In the genomic region with DNA sequence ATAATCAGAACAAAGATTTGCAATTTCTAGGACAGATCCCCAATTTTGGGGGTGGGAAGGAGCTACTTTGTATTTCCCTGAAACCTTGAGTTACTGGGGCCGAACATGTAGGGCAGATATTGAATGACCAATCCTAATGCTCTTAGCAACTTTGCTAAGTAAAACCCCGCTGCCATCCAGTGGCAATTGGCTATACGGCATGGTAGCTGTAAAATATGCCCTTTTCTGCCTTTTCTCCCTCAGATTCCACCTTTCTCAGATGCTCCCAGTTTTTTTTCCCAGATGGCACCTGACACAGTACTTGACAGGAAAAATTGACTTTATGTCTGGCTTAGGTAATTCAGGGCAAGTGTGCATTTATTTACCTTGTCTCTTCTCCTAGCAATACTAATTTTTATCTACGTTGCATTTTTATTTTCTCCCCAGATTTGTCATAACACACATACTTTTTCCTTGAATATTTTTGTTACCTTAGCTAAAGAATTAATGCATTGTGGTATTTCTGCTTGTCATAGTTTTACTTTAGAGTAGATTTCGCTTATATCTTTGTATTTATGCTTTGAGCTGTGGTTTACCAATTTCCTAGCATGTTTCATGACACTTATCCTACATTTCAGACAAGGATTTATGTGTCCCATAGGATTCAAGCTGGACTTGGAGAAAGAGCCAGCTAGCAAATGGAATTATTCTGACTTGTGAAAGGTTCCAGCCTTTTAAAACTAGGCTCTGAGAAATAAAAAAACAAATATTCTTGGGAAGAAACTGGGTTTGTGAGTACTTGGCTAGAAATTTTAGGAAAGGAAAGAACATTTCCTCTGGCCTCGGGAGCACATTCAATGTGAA, we compare ENCODE assay signal across 9 cellular contexts. TPM values are rescaled to one million over a fixed set of nuclear protein-coding genes. Genes with fewer than 3 reads are reported as not detected.
DNase-seq lines count a peak whose midpoint lies in the region; ATAC-seq and TF ChIP-seq lines count a peak whose summit lies in the region.
"Had no signal": no experiment of that assay in that cellular context is flagged by ENCODE, and none has a peak within 500 bp of the region (broad histone marks: within the 10 kb centered on the region; RNA-seq: fewer than 3 reads in every experiment).

No MANE protein-coding gene starts in this region.

- no peaks in the 10 kb centered on the region for H3K36me3 Mint-ChIP-seq in stimulated activated memory B cell treated with anti-CD40 and anti-IgM and Interleukin-4, amounts not matched to agents 10 μg/mL and 1 μg/mL and 100 μg/mL, for 72 hours

- H2AFZ ChIP-seq in DND-41 (ENCODE audit: low read depth, low read length), result no peak overlapping the region

- H3K4me1 ChIP-seq in DND-41 (ENCODE audit: insufficient read depth, low read length) (peaks cover 100% of the 10 kb centered on the region), lung (ENCODE audit: control insufficient read depth in 2 of 2, insufficient read depth in 2 of 2, low read length in 2 of 2) (peaks cover 16 to 57% of the 10 kb centered on the region in 2 donors)

- no peak overlapping the region for H3K9ac ChIP-seq in DND-41 (ENCODE audit: low read depth, low read length)

- H3K79me2 ChIP-seq in DND-41 (ENCODE audit: insufficient read depth, low read length), result peaks cover 90% of the 10 kb centered on the region

- TF ChIP-seq CTCF in DND-41 (IDR thresholded peaks at IDR 0.05; ENCODE audit: borderline replicate concordance, extremely low read depth, low read length, poor library complexity, severe bottlenecking), result peak; percentile 90
- peak; percentile 97 for TF ChIP-seq CTCF in VCaP (conservative IDR thresholded peaks at IDR 0.05)
- peak; percentile 71 for TF ChIP-seq CTCF in lung (IDR thresholded peaks at IDR 0.05; ENCODE audit: control extremely low read depth, extremely low read depth)

- H3K9me3 ChIP-seq in DND-41 (ENCODE audit: insufficient read depth, low read length, severe bottlenecking), result no peaks in the 10 kb centered on the region
- H3K9me3 ChIP-seq in lung (ENCODE audit: control insufficient read depth in 2 of 2, insufficient read depth in 1 of 2, low read length in 1 of 2), result no peaks in the 10 kb centered on the region

- ATAC-seq in DND-41 (ENCODE audit: insufficient read depth, low read depth), result no peak
- ATAC-seq in GM21619 (IDR thresholded peaks at IDR 0.05; ENCODE audit: unreplicated experiment), result peak; percentile 74
- ATAC-seq in lung (ENCODE audit: insufficient read depth, low FRiP score), result peak; percentile 81
- ATAC-seq in stimulated activated memory B cell treated with anti-CD40 and anti-IgM and Interleukin-4, amounts not matched to agents 10 μg/mL and 1 μg/mL and 100 μg/mL, for 72 hours, result no peak
- no peak for ATAC-seq in GM21825 (IDR thresholded peaks at IDR 0.05; ENCODE audit: unreplicated experiment)

- H3K27ac ChIP-seq in DND-41 (ENCODE audit: low read length) (peak overlapping the region; percentile 81), VCaP (peak overlapping the region; percentile 72), lung (ENCODE audit: low read depth in 1 of 2, low read length in 1 of 2) (peak overlapping the region in 1 of 2 donors; percentile 79)

- H4K20me1 ChIP-seq in DND-41 (ENCODE audit: insufficient read depth, low read length), result peaks cover 13% of the 10 kb centered on the region; the same call in 1 of the 2 replicates

- DNase-seq in DND-41 (peak; percentile 61), NAMALWA (ENCODE audit: low spot score) (peak; percentile 62), lung (ENCODE audit: low spot score) (peak; percentile 58)
- peak; percentile 6 for DNase-seq in effector CD8-positive, alpha-beta T cell (lab: John Stamatoyannopoulos, UW)

- H3K4me3 ChIP-seq in DND-41 (ENCODE audit: low read depth in 1 of 2, low read length in 2 of 2), result no peak overlapping the region
- no peak overlapping the region for H3K4me3 ChIP-seq in lung

- no peaks in the 10 kb centered on the region for H3K27me3 Mint-ChIP-seq in stimulated activated memory B cell treated with anti-CD40 and anti-IgM and Interleukin-4, amounts not matched to agents 10 μg/mL and 1 μg/mL and 100 μg/mL, for 72 hours

- H3K27ac Mint-ChIP-seq in stimulated activated memory B cell treated with anti-CD40 and anti-IgM and Interleukin-4, amounts not matched to agents 10 μg/mL and 1 μg/mL and 100 μg/mL, for 72 hours, result peak overlapping the region; percentile 56

- H3K4me1 Mint-ChIP-seq in stimulated activated memory B cell treated with anti-CD40 and anti-IgM and Interleukin-4, amounts not matched to agents 10 μg/mL and 1 μg/mL and 100 μg/mL, for 72 hours, result peaks cover 68% of the 10 kb centered on the region

- no peaks in the 10 kb centered on the region; the same call in 1 of the 2 replicates for H3K36me3 ChIP-seq in DND-41 (ENCODE audit: insufficient read depth, low read length)
- peaks cover 0 to 3% of the 10 kb centered on the region in 2 donors for H3K36me3 ChIP-seq in lung (ENCODE audit: control insufficient read depth in 2 of 2, insufficient read depth in 2 of 2, low read length in 2 of 2)

- H3K4me3 Mint-ChIP-seq in stimulated activated memory B cell treated with anti-CD40 and anti-IgM and Interleukin-4, amounts not matched to agents 10 μg/mL and 1 μg/mL and 100 μg/mL, for 72 hours, result no peak overlapping the region

- no peaks in the 10 kb centered on the region for H3K9me3 Mint-ChIP-seq in stimulated activated memory B cell treated with anti-CD40 and anti-IgM and Interleukin-4, amounts not matched to agents 10 μg/mL and 1 μg/mL and 100 μg/mL, for 72 hours
- H3K9me3 Mint-ChIP-seq: activated naive CD4-positive, alpha-beta T cell treated with anti-CD3 and anti-CD28 coated beads, Interleukin-2, amount 50 U/mL, for 72 hours had no signal

- 0 out of 2 replicates have a peak overlapping the region, but pooled peaks have one; percentile 46 for H3K4me2 ChIP-seq in DND-41 (ENCODE audit: insufficient read depth, low read length)

- H3K27me3 ChIP-seq in DND-41 (ENCODE audit: insufficient read depth, low read length, poor library complexity) (no peaks in the 10 kb centered on the region), lung (ENCODE audit: control insufficient read depth, insufficient read depth) (no peaks in the 10 kb centered on the region)

- 44 to 47% methylated on average over 6 of the region's 6 CpGs for WGBS in lung, 2 donors

RNA-seq across cellular contexts. Expression of a gene that starts 37.3 kb away (rescaled TPM):
- 100 to 1,000 TPM; 128 to 222 TPM for total RNA-seq in lung
- polyA plus RNA-seq in lung, result 10 to 100 TPM in 1 of 2 donors, 1 to 10 TPM in 1; 6.8 to 21.3 TPM

Comparison
In these comparisons a context has a peak if more than half of its experiments do, and no peak if none do; other contexts are left out.
1. ATAC-seq: peak in GM21619 (single experiment) and lung (single experiment); none in DND-41 (single experiment), stimulated activated memory B cell treated with anti-CD40 and anti-IgM and Interleukin-4, amounts not matched to agents 10 μg/mL and 1 μg/mL and 100 μg/mL, for 72 hours (single experiment) and GM21825 (single experiment).
2. DNase-seq: peak in every context shown above with its lines; median percentile 62 in NAMALWA; 61 in DND-41; 58 in lung; 6 in effector CD8-positive, alpha-beta T cell.
3. Peak in every context shown above with its lines, with median percentiles within 50 percentile points of each other: CTCF ChIP-seq.